In genomic region chr1:8886031-8886524, GRCh38 we compare ENCODE assay signal across 12 cellular contexts. TPM values are rescaled to one million over a fixed set of nuclear protein-coding genes. Genes with fewer than 3 reads are reported as not detected.
DNase-seq lines count a peak whose midpoint lies in the region; ATAC-seq, FAIRE-seq and TF ChIP-seq lines count a peak whose summit lies in the region.
"Not testable (repeated sequence)": the region's sequence is repeated elsewhere in the genome, so short reads cannot be mapped to it uniquely, and the experiment has no call there.
"Had no signal": no experiment of that assay in that cellular context is flagged by ENCODE, and none has a peak within 500 bp of the region (broad histone marks: within the 10 kb centered on the region; RNA-seq: fewer than 3 reads in every experiment).

No MANE protein-coding gene starts in this region.

- not testable (repeated sequence) for H3K4me1 ChIP-seq in HEK293 (ENCODE audit: control insufficient read depth, insufficient read depth, low read length)
- H3K4me1 ChIP-seq in HepG2 (ENCODE audit: insufficient read depth, low read length): peaks cover 65% of the 10 kb centered on the region

- BruUV-seq in HepG2 (replicated peaks; lab: Mats Ljungman, UMichigan): not testable (repeated sequence)

- H2AFZ ChIP-seq in HepG2 (ENCODE audit: low read length): not testable (repeated sequence)

- not testable (repeated sequence) for TF ChIP-seq EP300 in HepG2 (IDR thresholded peaks at IDR 0.05; ENCODE audit: low read depth in 2 of 2, low read length in 2 of 2); HepG2 (CRISPR knock-in tag; IDR thresholded peaks at IDR 0.05; ENCODE audit: borderline replicate concordance)

- H3K79me2 ChIP-seq in HepG2 (ENCODE audit: insufficient read depth, low read length): not testable (repeated sequence)

- TF ChIP-seq CTCF in HEK293 (tag by site-specific recombination; IDR thresholded peaks at IDR 0.05); brain (conservative IDR thresholded peaks at IDR 0.05); HepG2 (CRISPR knock-in tag; IDR thresholded peaks at IDR 0.05); nephron (IDR thresholded peaks at IDR 0.05; ENCODE audit: unreplicated experiment in 3 of 3): not testable (repeated sequence)

- CTCF ChIA-PET in HEK293 (lab: Yijun Ruan, JAX): interaction anchor here (0.6 to 1.2 kb wide), 4 partner anchors 31 to 1098 kb away, joined by 3 read pairs; no protein-coding TSS in a partner anchor
- CTCF ChIA-PET in activated CD4-positive, alpha-beta T cell treated with anti-CD3 and anti-CD28 coated beads, Interleukin-2, amount 10 ng/mL, durations not matched to agents 7 days and 5 days (lab: Charles Lee): interaction anchor here (0.8 to 1.4 kb wide), 4 partner anchors 12 to 24 kb away, joined by 3 to 5 read pairs (median 3); no protein-coding TSS in a partner anchor
- CTCF ChIA-PET in HepG2 (lab: Yijun Ruan, JAX; ENCODE audit: low intra/inter-chr PET ratio, low total read pairs): not testable (repeated sequence)

- H3K36me3 Mint-ChIP-seq in activated CD4-positive, alpha-beta T cell treated with anti-CD3 and anti-CD28 coated beads, Interleukin-2, amount 10 ng/mL, durations not matched to agents 7 days and 5 days (ENCODE audit: low read depth); brain; nephron (ENCODE audit: low read depth); stimulated activated effector memory CD8-positive, alpha-beta T cell treated with anti-CD3 and anti-CD28 coated beads, Interleukin-12 subunit alpha, Interleukin-12 subunit beta, amount 100 ng/mL, for 72 hours: not testable (repeated sequence)

- POLR2A ChIA-PET in HEK293 (lab: Yijun Ruan, JAX) (interaction anchor here (2.9 kb wide), 1 partner anchor 7 kb away, joined by 9 read pairs; the partner anchor contains the start of gene ENO1), HepG2 (lab: Yijun Ruan, JAX) (interaction anchor here (0.6 to 3.7 kb wide), 2 partner anchors 8 to 303 kb away, joined by 3 to 13 read pairs; partner anchors contain the start of gene ENO1)
- POLR2A ChIA-PET in activated CD4-positive, alpha-beta T cell treated with anti-CD3 and anti-CD28 coated beads, Interleukin-2, amount 10 ng/mL, durations not matched to agents 7 days and 5 days (lab: Charles Lee): not testable (repeated sequence)

- not testable (repeated sequence) for H3K4me3 ChIP-seq in HEK293 (ENCODE audit: low read depth, low read length); HepG2 (replicated peaks in 1 of 3; ENCODE audit: insufficient read depth in 1 of 3, low read depth in 2 of 3, low read length in 3 of 3)

- DNase-seq in COLO668 (lab: John Stamatoyannopoulos, UW; ENCODE audit: unreplicated experiment) (peak; percentile 38), NCI-H510A (lab: John Stamatoyannopoulos, UW) (peak; percentile 81)
- DNase-seq in activated CD4-positive, alpha-beta T cell treated with anti-CD3 and anti-CD28 coated beads, Interleukin-2, amount 10 ng/mL, durations not matched to agents 7 days and 5 days; HepG2 (ENCODE audit: low spot score); stimulated activated effector memory CD8-positive, alpha-beta T cell treated with anti-CD3 and anti-CD28 coated beads, Interleukin-12 subunit alpha, Interleukin-12 subunit beta, amount 100 ng/mL, for 72 hours (ENCODE audit: low spot score in 2 of 2): not testable (repeated sequence)

- not testable (repeated sequence) for H3K27ac ChIP-seq in HEK293 (ENCODE audit: extremely low read depth, low read depth, low read length)
- H3K27ac ChIP-seq in HepG2 (ENCODE audit: extremely low read length, insufficient read depth, low read length): peak overlapping the region; percentile 24

- H3K9me3 Mint-ChIP-seq in activated CD4-positive, alpha-beta T cell treated with anti-CD3 and anti-CD28 coated beads, Interleukin-2, amount 10 ng/mL, durations not matched to agents 7 days and 5 days; brain; nephron; stimulated activated effector memory CD8-positive, alpha-beta T cell treated with anti-CD3 and anti-CD28 coated beads, Interleukin-12 subunit alpha, Interleukin-12 subunit beta, amount 100 ng/mL, for 72 hours: not testable (repeated sequence)

- 0 out of 2 replicates have a peak overlapping the region, but pooled peaks have one; percentile 31 for H3K9ac ChIP-seq in HepG2 (ENCODE audit: insufficient read depth, low read depth, low read length)

- not testable (repeated sequence) for TF ChIP-seq POLR2A in HepG2 (IDR thresholded peaks at IDR 0.05; ENCODE audit: insufficient read depth in 1 of 2, low read depth in 2 of 2, low read length in 2 of 2)

- not testable (repeated sequence) for TF ChIP-seq RAD21 in HepG2 (CRISPR knock-in tag; IDR thresholded peaks at IDR 0.05)

- not testable (repeated sequence) for H3K4me1 Mint-ChIP-seq in activated CD4-positive, alpha-beta T cell treated with anti-CD3 and anti-CD28 coated beads, Interleukin-2, amount 10 ng/mL, durations not matched to agents 7 days and 5 days; stimulated activated effector memory CD8-positive, alpha-beta T cell treated with anti-CD3 and anti-CD28 coated beads, Interleukin-12 subunit alpha, Interleukin-12 subunit beta, amount 100 ng/mL, for 72 hours
- H3K4me1 Mint-ChIP-seq in brain: peaks cover 57% of the 10 kb centered on the region
- H3K4me1 Mint-ChIP-seq in nephron: peaks cover 19% of the 10 kb centered on the region

- H3K27me3 ChIP-seq in HepG2 (ENCODE audit: control insufficient read depth in 1 of 2, insufficient read depth in 2 of 2, low read length in 2 of 2): not testable (repeated sequence)

- not testable (repeated sequence) for H3K36me3 ChIP-seq in HEK293 (ENCODE audit: control insufficient read depth in 2 of 2, insufficient read depth in 1 of 2, low read length in 2 of 2); HepG2 (replicated peaks in 1 of 2; ENCODE audit: control insufficient read depth in 1 of 2, insufficient read depth in 2 of 2, low read length in 2 of 2)

- not testable (repeated sequence) for ATAC-seq in HepG2; stimulated activated effector memory CD8-positive, alpha-beta T cell treated with anti-CD3 and anti-CD28 coated beads, Interleukin-12 subunit alpha, Interleukin-12 subunit beta, amount 100 ng/mL, for 72 hours

- intact Hi-C loops in HepG2 (cut with micrococcal nuclease; ENCODE audit: unreplicated experiment): not testable (repeated sequence)

- WGBS in HepG2 (ENCODE audit: low lambda C conversion rate): 71% methylated on average over 9 of the region's 9 CpGs

- H3K4me2 ChIP-seq in HepG2 (ENCODE audit: low read depth, low read length): peak overlapping the region; percentile 22; the same call in 1 of the 2 replicates

- not testable (repeated sequence) for H4K20me1 ChIP-seq in HepG2 (ENCODE audit: insufficient read depth, low read length)

- not testable (repeated sequence) for H3K9me3 ChIP-seq in HEK293 (ENCODE audit: control insufficient read depth, insufficient read depth, low read depth, low read length); HepG2 (ENCODE audit: low read length)

- not testable (repeated sequence) for H3K27me3 Mint-ChIP-seq in activated CD4-positive, alpha-beta T cell treated with anti-CD3 and anti-CD28 coated beads, Interleukin-2, amount 10 ng/mL, durations not matched to agents 7 days and 5 days; brain; nephron (ENCODE audit: low read depth)

- in situ Hi-C loops in HepG2 (cut with HindIII; ENCODE audit: extremely low pct_ligation_motif_present, low pct_unique_long_range_greater_than_20kb): not testable (repeated sequence)

- H3K4me3 Mint-ChIP-seq in activated CD4-positive, alpha-beta T cell treated with anti-CD3 and anti-CD28 coated beads, Interleukin-2, amount 10 ng/mL, durations not matched to agents 7 days and 5 days; nephron; stimulated activated effector memory CD8-positive, alpha-beta T cell treated with anti-CD3 and anti-CD28 coated beads, Interleukin-12 subunit alpha, Interleukin-12 subunit beta, amount 100 ng/mL, for 72 hours: not testable (repeated sequence)
- H3K4me3 Mint-ChIP-seq in brain: peak overlapping the region in 1 of 5 experiments; percentile 8

- not testable (repeated sequence) for FAIRE-seq in HepG2 (lab: Jason Lieb, UNC)

- peak overlapping the region; percentile 66 for H3K27ac Mint-ChIP-seq in activated CD4-positive, alpha-beta T cell treated with anti-CD3 and anti-CD28 coated beads, Interleukin-2, amount 10 ng/mL, durations not matched to agents 7 days and 5 days
- peak overlapping the region; percentile 37 to 93 (median 54) for H3K27ac Mint-ChIP-seq in brain
- H3K27ac Mint-ChIP-seq in nephron: peak overlapping the region; percentile 44 to 68 (median 51)
- H3K27ac Mint-ChIP-seq in stimulated activated effector memory CD8-positive, alpha-beta T cell treated with anti-CD3 and anti-CD28 coated beads, Interleukin-12 subunit alpha, Interleukin-12 subunit beta, amount 100 ng/mL, for 72 hours: peak overlapping the region; percentile 8

RNA-seq across cellular contexts. Expression of gene ENO1, which starts 7.6 kb away (rescaled TPM):
- total RNA-seq in activated CD4-positive, alpha-beta T cell treated with anti-CD3 and anti-CD28 coated beads, Interleukin-2, amount 10 ng/mL, durations not matched to agents 7 days and 5 days: 1,000 to 10,000 TPM; 1,608 to 1,874 TPM
- polyA plus RNA-seq in brain (ENCODE audit: insufficient read depth, low read depth, low replicate concordance) (1,172 TPM), HepG2 (2011; rRNA removed) (2,835 and 3,103 TPM in 2 replicates)
- total RNA-seq in HepG2 (2016; rRNA removed; fragmentation: Illumina TruSeq; extraction: Trizol): 1,559 and 2,216 TPM in 2 replicates
- 233 and 251 TPM in 2 replicates for total RNA-seq in HepG2 (2016; cell fraction: cytosol; rRNA removed; fragmentation: Illumina TruSeq; extraction: Trizol; ENCODE audit: low read depth)
- 1,559 and 2,270 TPM in 2 replicates for total RNA-seq in HepG2 (2016; cell fraction: insoluble cytoplasmic fraction; rRNA removed; fragmentation: Illumina TruSeq; extraction: Trizol)
- 352 and 366 TPM in 2 replicates for total RNA-seq in HepG2 (2016; cell fraction: membrane; rRNA removed; fragmentation: Illumina TruSeq; extraction: Trizol)
- total RNA-seq in HepG2 (2016; cell fraction: nucleus; rRNA removed; fragmentation: Illumina TruSeq; extraction: Trizol): 647 and 688 TPM in 2 replicates
- 2,814 and 3,536 TPM in 2 replicates for polyA plus RNA-seq in HepG2 (2011; cell fraction: cytosol; rRNA removed)
- polyA plus RNA-seq in HepG2 (2011; cell fraction: nucleus; rRNA removed): 1,312 and 1,364 TPM in 2 replicates
- polyA plus RNA-seq in HepG2 (2012): 2,599 and 3,087 TPM in 2 replicates
- polyA plus RNA-seq in HepG2 (2016; cell fraction: cytosol; fragmentation: Illumina TruSeq; extraction: Trizol; ENCODE audit: low read depth): 244 and 257 TPM in 2 replicates
- 2,184 and 2,214 TPM in 2 replicates for polyA plus RNA-seq in HepG2 (2016; cell fraction: insoluble cytoplasmic fraction; fragmentation: Illumina TruSeq; extraction: Trizol; ENCODE audit: low read depth)
- 258 and 284 TPM in 2 replicates for polyA plus RNA-seq in HepG2 (2016; cell fraction: membrane; fragmentation: Illumina TruSeq; extraction: Trizol; ENCODE audit: low read depth)
- 796 and 841 TPM in 2 replicates for polyA plus RNA-seq in HepG2 (2016; cell fraction: nucleus; fragmentation: Illumina TruSeq; extraction: Trizol; ENCODE audit: insufficient read depth, low read depth)
- polyA minus RNA-seq in HepG2 (2011; rRNA and poly(A)+ RNA removed; ENCODE audit: low replicate concordance): 4,265 and 4,548 TPM in 2 replicates
- 2,231 and 2,479 TPM in 2 replicates for polyA minus RNA-seq in HepG2 (2011; cell fraction: cytosol; rRNA and poly(A)+ RNA removed)
- 525 and 715 TPM in 2 replicates for polyA minus RNA-seq in HepG2 (2011; cell fraction: nucleus; rRNA and poly(A)+ RNA removed)

RNA-seq across cellular contexts. Expression of gene CA6, which starts 59.6 kb away (rescaled TPM):
- under 1 TPM; 0.25 to 0.31 TPM for total RNA-seq in activated CD4-positive, alpha-beta T cell treated with anti-CD3 and anti-CD28 coated beads, Interleukin-2, amount 10 ng/mL, durations not matched to agents 7 days and 5 days
- polyA plus RNA-seq in brain (ENCODE audit: insufficient read depth, low read depth, low replicate concordance) (not detected), HepG2 (2011; rRNA removed) (not detected in 2 replicates)
- not detected in 2 replicates for total RNA-seq in HepG2 (2016; rRNA removed; fragmentation: Illumina TruSeq; extraction: Trizol)
- total RNA-seq in HepG2 (2016; cell fraction: cytosol; rRNA removed; fragmentation: Illumina TruSeq; extraction: Trizol; ENCODE audit: low read depth): not detected in 2 replicates
- total RNA-seq in HepG2 (2016; cell fraction: insoluble cytoplasmic fraction; rRNA removed; fragmentation: Illumina TruSeq; extraction: Trizol): not detected in 2 replicates
- not detected in 2 replicates for total RNA-seq in HepG2 (2016; cell fraction: membrane; rRNA removed; fragmentation: Illumina TruSeq; extraction: Trizol)
- not detected in 2 replicates for total RNA-seq in HepG2 (2016; cell fraction: nucleus; rRNA removed; fragmentation: Illumina TruSeq; extraction: Trizol)
- not detected in 2 replicates for polyA plus RNA-seq in HepG2 (2011; cell fraction: cytosol; rRNA removed)
- polyA plus RNA-seq in HepG2 (2011; cell fraction: nucleus; rRNA removed): not detected in 2 replicates
- not detected in 2 replicates for polyA plus RNA-seq in HepG2 (2012)
- polyA plus RNA-seq in HepG2 (2016; cell fraction: cytosol; fragmentation: Illumina TruSeq; extraction: Trizol; ENCODE audit: low read depth): not detected in 2 replicates
- not detected in 2 replicates for polyA plus RNA-seq in HepG2 (2016; cell fraction: insoluble cytoplasmic fraction; fragmentation: Illumina TruSeq; extraction: Trizol; ENCODE audit: low read depth)
- polyA plus RNA-seq in HepG2 (2016; cell fraction: membrane; fragmentation: Illumina TruSeq; extraction: Trizol; ENCODE audit: low read depth): not detected in 2 replicates
- polyA plus RNA-seq in HepG2 (2016; cell fraction: nucleus; fragmentation: Illumina TruSeq; extraction: Trizol; ENCODE audit: insufficient read depth, low read depth): not detected in 2 replicates
- polyA minus RNA-seq in HepG2 (2011; rRNA and poly(A)+ RNA removed; ENCODE audit: low replicate concordance): not detected in 2 replicates
- polyA minus RNA-seq in HepG2 (2011; cell fraction: cytosol; rRNA and poly(A)+ RNA removed): not detected in 2 replicates
- not detected in 2 replicates for polyA minus RNA-seq in HepG2 (2011; cell fraction: nucleus; rRNA and poly(A)+ RNA removed)
- total RNA-seq: Calu3; CD4-positive, CD25-positive, alpha-beta regulatory T cell; H9; HT-29 had no signal

Comparison
In these comparisons a context has a peak if more than half of its experiments do, and no peak if none do; other contexts are left out.
1. H3K27ac Mint-ChIP-seq: peak in every context shown above with its lines; median percentile 66 in activated CD4-positive, alpha-beta T cell treated with anti-CD3 and anti-CD28 coated beads, Interleukin-2, amount 10 ng/mL, durations not matched to agents 7 days and 5 days; 54 in brain; 51 in nephron; 8 in stimulated activated effector memory CD8-positive, alpha-beta T cell treated with anti-CD3 and anti-CD28 coated beads, Interleukin-12 subunit alpha, Interleukin-12 subunit beta, amount 100 ng/mL, for 72 hours.